19 cellular contexts compared by ENCODE assay signal in the genomic region with DNA sequence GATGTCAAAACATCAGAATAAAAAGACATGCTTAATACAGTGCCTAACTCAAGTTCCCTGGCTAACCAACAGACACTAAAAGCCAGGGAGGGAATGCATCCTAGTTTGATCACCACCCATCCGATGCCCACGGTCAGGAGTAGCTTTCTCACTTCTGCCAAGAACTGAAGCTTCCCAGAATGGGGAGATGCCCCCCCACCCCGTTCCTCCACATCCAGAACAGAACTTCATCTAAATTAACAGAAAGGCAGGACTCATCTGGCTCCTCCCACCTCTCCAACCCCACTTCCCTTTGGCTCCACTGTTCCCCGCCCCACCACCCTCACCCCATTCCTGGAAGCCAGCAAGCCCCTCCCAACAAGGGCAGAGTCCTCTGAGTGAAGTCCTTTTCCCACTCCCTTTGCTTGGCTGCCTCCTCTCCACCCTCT. TPM values are rescaled to one million over a fixed set of nuclear protein-coding genes. Genes with fewer than 3 reads are reported as not detected.
A peak's percentile ranks its signal among the peaks of the same experiment; 100 is the strongest.
DNase-seq lines count a peak whose midpoint lies in the region; ATAC-seq, FAIRE-seq and TF ChIP-seq lines count a peak whose summit lies in the region.
"Had no signal": no experiment of that assay in that cellular context is flagged by ENCODE, and none has a peak within 500 bp of the region (broad histone marks: within the 10 kb centered on the region; RNA-seq: fewer than 3 reads in every experiment).

No MANE protein-coding gene starts in this region.

- TF ChIP-seq POLR2A in HepG2 (IDR thresholded peaks at IDR 0.05; ENCODE audit: insufficient read depth in 1 of 2, low read depth in 2 of 2, low read length in 2 of 2): no peak
- TF ChIP-seq POLR2A in stomach (IDR thresholded peaks at IDR 0.05): no peak

- no peaks in the 10 kb centered on the region for H3K9me3 Mint-ChIP-seq in activated T-helper 17 cell treated with anti-CD3 and anti-CD28 coated beads, Interleukin-2, amount 50 U/mL, for 72 hours
- H3K9me3 Mint-ChIP-seq: effector memory CD8-positive, alpha-beta T cell; naive B cell; T-helper 1 cell treated with Interleukin-12 subunit alpha and Interleukin-12 subunit beta and Interleukin-4 antibody, amounts not matched to agents 30 μg/mL and 1 μg/mL, for 36 hours had no signal

- POLR2A ChIA-PET in HepG2 (lab: Yijun Ruan, JAX): no interaction called here

- H3K4me2 ChIP-seq in HepG2 (ENCODE audit: low read depth, low read length): peak overlapping the region; percentile 56

- DNase-seq in colonic mucosa (peak; percentile 89), HepG2 (ENCODE audit: low spot score) (no peak), stomach (peak; percentile 46), NCI-H2081 (lab: John Stamatoyannopoulos, UW) (no peak)
- DNase-seq: activated effector memory CD4-positive, alpha-beta T cell treated with anti-CD3 and anti-CD28 coated beads, Interleukin-2, amount 50 U/mL, for 16 hours; central memory CD4-positive, alpha-beta T cell; effector memory CD8-positive, alpha-beta T cell; HCEC 1CT; heart right ventricle; kidney glomerular epithelial cell; naive B cell; NCI-H1436 treated with DMSO at 0.1 percent for 48 hours; NCI-H446 had no signal

- H3K27ac ChIP-seq in HUES6 (ENCODE audit: low read depth, low read length): no peak overlapping the region
- peak overlapping the region; percentile 82 for H3K27ac ChIP-seq in colonic mucosa
- no peak overlapping the region for H3K27ac ChIP-seq in HepG2 (ENCODE audit: extremely low read length, insufficient read depth, low read length)
- H3K27ac ChIP-seq in stomach: peak overlapping the region; percentile 50 to 70 (median 67)
- H3K27ac ChIP-seq: heart right ventricle, skin epidermis, thoracic aorta had no signal

- 0 out of 2 replicates have a peak overlapping the region, but pooled peaks have one; percentile 10 for H3K4me3 ChIP-seq in HUES6 (ENCODE audit: low read depth, low read length)
- no peak overlapping the region for H3K4me3 ChIP-seq in colonic mucosa
- peak overlapping the region in 1 of 3 experiments; percentile 25; a peak in 1 of 6 replicates for H3K4me3 ChIP-seq in HepG2 (replicated peaks in 1 of 3; ENCODE audit: insufficient read depth in 1 of 3, low read depth in 2 of 3, low read length in 3 of 3)
- H3K4me3 ChIP-seq in stomach: no peak overlapping the region
- H3K4me3 ChIP-seq: heart right ventricle, skin epidermis, thoracic aorta had no signal

- 25% methylated on average over 4 of the region's 4 CpGs for WGBS in HepG2 (ENCODE audit: low lambda C conversion rate)
- WGBS in stomach, 5 donors: 33 to 61% (median 39%) methylated on average over 4 of the region's 4 CpGs

- no peak for TF ChIP-seq CTCF in colonic mucosa (IDR thresholded peaks at IDR 0.05)
- TF ChIP-seq CTCF in HepG2 (CRISPR knock-in tag; IDR thresholded peaks at IDR 0.05): no peak
- no peak for TF ChIP-seq CTCF in stomach (IDR thresholded peaks at IDR 0.05)

- peak; percentile 68 for ATAC-seq in HepG2
- no peak for ATAC-seq in activated T-helper 17 cell treated with anti-CD3 and anti-CD28 coated beads, Interleukin-2, amount 50 U/mL, for 72 hours (replicated peaks)
- no peak for ATAC-seq in GM18873 (IDR thresholded peaks at IDR 0.05; ENCODE audit: low FRiP score, unreplicated experiment)
- ATAC-seq: effector memory CD8-positive, alpha-beta T cell had no signal

- peaks cover 15% of the 10 kb centered on the region for H3K4me1 ChIP-seq in HUES6 (ENCODE audit: control insufficient read depth, insufficient read depth, low read length)
- no peaks in the 10 kb centered on the region for H3K4me1 ChIP-seq in colonic mucosa
- peaks cover 14% of the 10 kb centered on the region for H3K4me1 ChIP-seq in HepG2 (ENCODE audit: insufficient read depth, low read length)
- peaks cover 0 to 18% (median 7%) of the 10 kb centered on the region in 4 donors for H3K4me1 ChIP-seq in stomach

- no peak overlapping the region for H3K4me3 Mint-ChIP-seq in activated T-helper 17 cell treated with anti-CD3 and anti-CD28 coated beads, Interleukin-2, amount 50 U/mL, for 72 hours
- H3K4me3 Mint-ChIP-seq: effector memory CD8-positive, alpha-beta T cell; T-helper 1 cell treated with Interleukin-12 subunit alpha and Interleukin-12 subunit beta and Interleukin-4 antibody, amounts not matched to agents 30 μg/mL and 1 μg/mL, for 36 hours had no signal

- no peak for TF ChIP-seq RAD21 in HepG2 (CRISPR knock-in tag; IDR thresholded peaks at IDR 0.05)

- H3K36me3 ChIP-seq in HUES6 (ENCODE audit: control insufficient read depth, insufficient read depth, low read length) (no peaks in the 10 kb centered on the region), colonic mucosa (no peaks in the 10 kb centered on the region), HepG2 (replicated peaks in 1 of 2; ENCODE audit: control insufficient read depth in 1 of 2, insufficient read depth in 2 of 2, low read length in 2 of 2) (no peaks in the 10 kb centered on the region), stomach (peaks cover 0 to 73% (median 36%) of the 10 kb centered on the region in 4 donors)
- H3K36me3 ChIP-seq: heart right ventricle, thoracic aorta had no signal

- intact Hi-C loops in colonic mucosa (cut with DNase I): no loop called here
- intact Hi-C loops in HepG2 (cut with micrococcal nuclease; ENCODE audit: unreplicated experiment): loop anchor here (5.0 kb wide), 1 partner anchor 101 kb away; no protein-coding TSS in a partner anchor
- intact Hi-C loops in stomach (cut with DNase I; ENCODE audit: low total_unique reads): no loop called here

- H2AFZ ChIP-seq in HepG2 (ENCODE audit: low read length): peak overlapping the region; percentile 61

- no peaks in the 10 kb centered on the region for H3K27me3 ChIP-seq in HUES6 (ENCODE audit: control insufficient read depth, insufficient read depth, low read length)
- no peaks in the 10 kb centered on the region for H3K27me3 ChIP-seq in colonic mucosa
- peaks cover 0 to 9% of the 10 kb centered on the region in 2 experiments; a peak in 1 of 5 replicates for H3K27me3 ChIP-seq in HepG2 (ENCODE audit: control insufficient read depth in 1 of 2, insufficient read depth in 2 of 2, low read length in 2 of 2)
- no peaks in the 10 kb centered on the region for H3K27me3 ChIP-seq in stomach

- no TSS peak for BruUV-seq in HepG2 (replicated peaks; lab: Mats Ljungman, UMichigan)

- H3K36me3 Mint-ChIP-seq in activated T-helper 17 cell treated with anti-CD3 and anti-CD28 coated beads, Interleukin-2, amount 50 U/mL, for 72 hours (ENCODE audit: low read depth): no peaks in the 10 kb centered on the region
- H3K36me3 Mint-ChIP-seq: naive B cell had no signal

- FAIRE-seq in HepG2 (lab: Jason Lieb, UNC): peak; percentile 72

- H3K79me2 ChIP-seq in HepG2 (ENCODE audit: insufficient read depth, low read length): no peaks in the 10 kb centered on the region

- TF ChIP-seq EP300 in HepG2 (IDR thresholded peaks at IDR 0.05; ENCODE audit: low read depth in 2 of 2, low read length in 2 of 2): no peak
- TF ChIP-seq EP300 in HepG2 (CRISPR knock-in tag; IDR thresholded peaks at IDR 0.05; ENCODE audit: borderline replicate concordance): no peak; the same call in 1 of the 2 replicates
- no peak for TF ChIP-seq EP300 in stomach (IDR thresholded peaks at IDR 0.05)

- in situ Hi-C loops in HepG2 (cut with HindIII; ENCODE audit: extremely low pct_ligation_motif_present, low pct_unique_long_range_greater_than_20kb): no loop called here

- H3K27ac Mint-ChIP-seq in activated T-helper 17 cell treated with anti-CD3 and anti-CD28 coated beads, Interleukin-2, amount 50 U/mL, for 72 hours: no peak overlapping the region
- H3K27ac Mint-ChIP-seq: effector memory CD8-positive, alpha-beta T cell; T-helper 1 cell treated with Interleukin-12 subunit alpha and Interleukin-12 subunit beta and Interleukin-4 antibody, amounts not matched to agents 30 μg/mL and 1 μg/mL, for 36 hours had no signal

- H4K20me1 ChIP-seq in HepG2 (ENCODE audit: insufficient read depth, low read length): no peaks in the 10 kb centered on the region

- no peaks in the 10 kb centered on the region for H3K27me3 Mint-ChIP-seq in activated T-helper 17 cell treated with anti-CD3 and anti-CD28 coated beads, Interleukin-2, amount 50 U/mL, for 72 hours
- H3K27me3 Mint-ChIP-seq: effector memory CD8-positive, alpha-beta T cell; naive B cell had no signal

- no peaks in the 10 kb centered on the region for H3K4me1 Mint-ChIP-seq in activated T-helper 17 cell treated with anti-CD3 and anti-CD28 coated beads, Interleukin-2, amount 50 U/mL, for 72 hours

- CTCF ChIA-PET in HepG2 (lab: Yijun Ruan, JAX; ENCODE audit: low intra/inter-chr PET ratio, low total read pairs): no interaction called here

- peaks cover 6% of the 10 kb centered on the region; the same call in 1 of the 2 replicates for H3K9me3 ChIP-seq in HUES6 (ENCODE audit: control insufficient read depth, insufficient read depth, low read depth, low read length)
- no peaks in the 10 kb centered on the region for H3K9me3 ChIP-seq in colonic mucosa
- H3K9me3 ChIP-seq in HepG2 (ENCODE audit: low read length): no peaks in the 10 kb centered on the region
- no peaks in the 10 kb centered on the region for H3K9me3 ChIP-seq in stomach
- H3K9me3 ChIP-seq: heart right ventricle, thoracic aorta had no signal

- H3K9ac ChIP-seq in HUES6 (ENCODE audit: low read length) (peak overlapping the region; percentile 37), colonic mucosa (ENCODE audit: low read depth in 2 of 2, low read length in 2 of 2) (no peak overlapping the region), HepG2 (ENCODE audit: insufficient read depth, low read depth, low read length) (no peak overlapping the region)

RNA-seq across cellular contexts. Expression of gene GDE1, which starts 33.7 kb away (rescaled TPM):
- total RNA-seq in colonic mucosa (100 to 1,000 TPM in 1 of 2 donors, 10 to 100 TPM in 1; 81.6 to 128 TPM), HepG2 (2016; rRNA removed; fragmentation: Illumina TruSeq; extraction: Trizol) (55.1 and 59.0 TPM in 2 replicates), stomach (10 to 100 TPM; 27.8 to 80.0 (median 37.9) TPM)
- 52.9 and 57.5 TPM in 2 replicates for total RNA-seq in HepG2 (2016; cell fraction: cytosol; rRNA removed; fragmentation: Illumina TruSeq; extraction: Trizol; ENCODE audit: low read depth)
- 45.6 and 63.3 TPM in 2 replicates for total RNA-seq in HepG2 (2016; cell fraction: insoluble cytoplasmic fraction; rRNA removed; fragmentation: Illumina TruSeq; extraction: Trizol)
- total RNA-seq in HepG2 (2016; cell fraction: membrane; rRNA removed; fragmentation: Illumina TruSeq; extraction: Trizol): 123 and 138 TPM in 2 replicates
- 45.2 and 50.8 TPM in 2 replicates for total RNA-seq in HepG2 (2016; cell fraction: nucleus; rRNA removed; fragmentation: Illumina TruSeq; extraction: Trizol)
- polyA plus RNA-seq in HepG2 (2011; rRNA removed) (35.9 and 38.9 TPM in 2 replicates), stomach (10 to 100 TPM; 35.8 to 59.1 (median 41.7) TPM)
- polyA plus RNA-seq in HepG2 (2011; cell fraction: cytosol; rRNA removed): 27.6 and 46.5 TPM in 2 replicates
- 10.9 and 16.7 TPM in 2 replicates for polyA plus RNA-seq in HepG2 (2011; cell fraction: nucleus; rRNA removed)
- 89.0 and 119 TPM in 2 replicates for polyA plus RNA-seq in HepG2 (2012)
- polyA plus RNA-seq in HepG2 (2016; cell fraction: cytosol; fragmentation: Illumina TruSeq; extraction: Trizol; ENCODE audit: low read depth): 80.4 and 81.8 TPM in 2 replicates
- 50.5 and 58.3 TPM in 2 replicates for polyA plus RNA-seq in HepG2 (2016; cell fraction: insoluble cytoplasmic fraction; fragmentation: Illumina TruSeq; extraction: Trizol; ENCODE audit: low read depth)
- polyA plus RNA-seq in HepG2 (2016; cell fraction: membrane; fragmentation: Illumina TruSeq; extraction: Trizol; ENCODE audit: low read depth): 115 and 129 TPM in 2 replicates
- 61.2 and 70.9 TPM in 2 replicates for polyA plus RNA-seq in HepG2 (2016; cell fraction: nucleus; fragmentation: Illumina TruSeq; extraction: Trizol; ENCODE audit: insufficient read depth, low read depth)
- 12.3 and 18.4 TPM in 2 replicates for polyA minus RNA-seq in HepG2 (2011; rRNA and poly(A)+ RNA removed; ENCODE audit: low replicate concordance)
- 24.4 and 28.3 TPM in 2 replicates for polyA minus RNA-seq in HepG2 (2011; cell fraction: cytosol; rRNA and poly(A)+ RNA removed)
- 15.5 and 36.3 TPM in 2 replicates for polyA minus RNA-seq in HepG2 (2011; cell fraction: nucleus; rRNA and poly(A)+ RNA removed)
- 10 to 100 TPM; 24.2 to 36.9 TPM for total RNA-seq in activated T-helper 17 cell treated with anti-CD3 and anti-CD28 coated beads, Interleukin-2, amount 50 U/mL, for 72 hours

RNA-seq across cellular contexts. Expression of gene CCP110, which starts 35.5 kb away (rescaled TPM):
- total RNA-seq in colonic mucosa: 10 to 100 TPM in 1 of 2 donors, 1 to 10 TPM in 1; 8.2 to 11.1 TPM
- total RNA-seq in HepG2 (2016; rRNA removed; fragmentation: Illumina TruSeq; extraction: Trizol): 11.1 and 19.9 TPM in 2 replicates
- 1.7 and 2.6 TPM in 2 replicates for total RNA-seq in HepG2 (2016; cell fraction: cytosol; rRNA removed; fragmentation: Illumina TruSeq; extraction: Trizol; ENCODE audit: low read depth)
- 10.2 and 19.5 TPM in 2 replicates for total RNA-seq in HepG2 (2016; cell fraction: insoluble cytoplasmic fraction; rRNA removed; fragmentation: Illumina TruSeq; extraction: Trizol)
- 7.1 and 7.9 TPM in 2 replicates for total RNA-seq in HepG2 (2016; cell fraction: membrane; rRNA removed; fragmentation: Illumina TruSeq; extraction: Trizol)
- total RNA-seq in HepG2 (2016; cell fraction: nucleus; rRNA removed; fragmentation: Illumina TruSeq; extraction: Trizol): 15.4 and 17.2 TPM in 2 replicates
- polyA plus RNA-seq in HepG2 (2011; rRNA removed): 8.6 and 10.0 TPM in 2 replicates
- polyA plus RNA-seq in HepG2 (2011; cell fraction: cytosol; rRNA removed): 3.3 and 5.1 TPM in 2 replicates
- 6.8 and 10.0 TPM in 2 replicates for polyA plus RNA-seq in HepG2 (2011; cell fraction: nucleus; rRNA removed)
- polyA plus RNA-seq in HepG2 (2012): 17.7 and 18.2 TPM in 2 replicates
- 0.46 and 0.52 TPM in 2 replicates for polyA plus RNA-seq in HepG2 (2016; cell fraction: cytosol; fragmentation: Illumina TruSeq; extraction: Trizol; ENCODE audit: low read depth)
- polyA plus RNA-seq in HepG2 (2016; cell fraction: insoluble cytoplasmic fraction; fragmentation: Illumina TruSeq; extraction: Trizol; ENCODE audit: low read depth): 19.6 and 20.5 TPM in 2 replicates
- polyA plus RNA-seq in HepG2 (2016; cell fraction: membrane; fragmentation: Illumina TruSeq; extraction: Trizol; ENCODE audit: low read depth): 2.5 and 2.6 TPM in 2 replicates
- polyA plus RNA-seq in HepG2 (2016; cell fraction: nucleus; fragmentation: Illumina TruSeq; extraction: Trizol; ENCODE audit: insufficient read depth, low read depth): 23.8 and 24.5 TPM in 2 replicates
- polyA minus RNA-seq in HepG2 (2011; rRNA and poly(A)+ RNA removed; ENCODE audit: low replicate concordance): 3.5 and 5.4 TPM in 2 replicates
- 7.8 and 8.1 TPM in 2 replicates for polyA minus RNA-seq in HepG2 (2011; cell fraction: cytosol; rRNA and poly(A)+ RNA removed)
- polyA minus RNA-seq in HepG2 (2011; cell fraction: nucleus; rRNA and poly(A)+ RNA removed): 18.4 and 23.4 TPM in 2 replicates
- total RNA-seq in stomach: 10 to 100 TPM in 3 of 5 donors, 1 to 10 TPM in 2; 2.3 to 67.7 (median 24.3) TPM
- polyA plus RNA-seq in stomach: 1 to 10 TPM; 4.2 to 5.8 (median 5.1) TPM
- total RNA-seq in activated T-helper 17 cell treated with anti-CD3 and anti-CD28 coated beads, Interleukin-2, amount 50 U/mL, for 72 hours: 10 to 100 TPM; 28.1 to 46.5 TPM

Comparison
In these comparisons a context has a peak if more than half of its experiments do, and no peak if none do; other contexts are left out.
1. H3K27ac ChIP-seq: peak in colonic mucosa (single experiment) and stomach (5 of 5); none in HUES6 (single experiment) and HepG2 (single experiment).
2. DNase-seq: peak in colonic mucosa (single experiment) and stomach (single experiment); none in HepG2 (single experiment) and NCI-H2081 (0 of 2).